ENCODE assay signal across 13 cellular contexts in the genomic region with DNA sequence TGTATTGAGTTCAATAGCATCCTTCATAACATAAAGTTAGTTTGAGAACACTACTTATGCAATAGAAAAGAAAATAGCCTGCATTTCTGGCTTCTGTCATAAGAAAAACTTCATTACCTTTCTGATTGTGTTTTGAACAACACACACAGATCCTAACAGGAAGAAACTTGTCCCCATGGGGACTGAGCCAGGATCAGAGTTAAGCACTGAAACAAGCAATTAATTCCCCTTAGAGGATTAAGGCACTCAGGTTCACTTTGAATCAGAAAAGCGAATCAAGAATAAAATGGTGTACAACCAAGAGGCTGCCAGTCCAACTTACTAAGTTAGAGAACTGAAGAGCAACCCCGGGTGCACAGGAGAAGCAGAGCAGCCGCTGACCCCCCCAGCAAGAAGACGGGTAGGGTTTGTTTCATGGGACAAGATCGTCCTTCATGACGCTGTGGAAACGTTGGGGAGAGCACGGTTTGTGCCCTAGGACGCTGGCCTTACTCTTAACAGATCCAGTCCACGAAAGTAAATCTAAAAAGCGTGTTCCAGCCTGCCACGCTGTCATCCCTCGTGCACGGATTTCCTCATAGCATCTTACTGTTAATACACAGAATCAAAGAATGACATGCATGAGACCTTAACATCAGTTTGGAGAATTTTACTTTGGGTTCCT. TPM values are rescaled to one million over a fixed set of nuclear protein-coding genes. Genes with fewer than 3 reads are reported as not detected.
A peak's percentile ranks its signal among the peaks of the same experiment; 100 is the strongest.
DNase-seq lines count a peak whose midpoint lies in the region; ATAC-seq and TF ChIP-seq lines count a peak whose summit lies in the region.
"Had no signal": no experiment of that assay in that cellular context is flagged by ENCODE, and none has a peak within 500 bp of the region (broad histone marks: within the 10 kb centered on the region; RNA-seq: fewer than 3 reads in every experiment).

No MANE protein-coding gene starts in this region.

- no peak for TF ChIP-seq CTCF in endothelial cell (IDR thresholded peaks at IDR 0.05; ENCODE audit: unreplicated experiment)

- H3K4me1 Mint-ChIP-seq in endothelial cell (ENCODE audit: unreplicated experiment): peaks cover 27% of the 10 kb centered on the region
- H3K4me1 Mint-ChIP-seq in activated naive CD8-positive, alpha-beta T cell treated with anti-CD3 and anti-CD28 coated beads, Interleukin-2, amount 50 U/mL, for 24 hours: peaks cover 29% of the 10 kb centered on the region

- H3K36me3 Mint-ChIP-seq in endothelial cell (ENCODE audit: low read depth, unreplicated experiment): no peaks in the 10 kb centered on the region
- H3K36me3 Mint-ChIP-seq in activated naive CD8-positive, alpha-beta T cell treated with anti-CD3 and anti-CD28 coated beads, Interleukin-2, amount 50 U/mL, for 24 hours (ENCODE audit: low read depth): no peaks in the 10 kb centered on the region

- H3K4me3 Mint-ChIP-seq in endothelial cell (ENCODE audit: unreplicated experiment): no peak overlapping the region
- H3K4me3 Mint-ChIP-seq in activated naive CD8-positive, alpha-beta T cell treated with anti-CD3 and anti-CD28 coated beads, Interleukin-2, amount 50 U/mL, for 24 hours: no peak overlapping the region
- H3K4me3 Mint-ChIP-seq: stimulated activated naive B cell treated with anti-CD40 and anti-IgM and Interleukin-4, amounts not matched to agents 10 μg/mL and 1 μg/mL and 100 μg/mL, for 72 hours had no signal

- peak overlapping the region; percentile 25 for H3K27ac Mint-ChIP-seq in endothelial cell (ENCODE audit: unreplicated experiment)
- no peak overlapping the region for H3K27ac Mint-ChIP-seq in activated naive CD8-positive, alpha-beta T cell treated with anti-CD3 and anti-CD28 coated beads, Interleukin-2, amount 50 U/mL, for 24 hours
- H3K27ac Mint-ChIP-seq: stimulated activated naive B cell treated with anti-CD40 and anti-IgM and Interleukin-4, amounts not matched to agents 10 μg/mL and 1 μg/mL and 100 μg/mL, for 72 hours had no signal

- H3K27me3 Mint-ChIP-seq in endothelial cell (ENCODE audit: unreplicated experiment): no peaks in the 10 kb centered on the region
- no peaks in the 10 kb centered on the region for H3K27me3 Mint-ChIP-seq in activated naive CD8-positive, alpha-beta T cell treated with anti-CD3 and anti-CD28 coated beads, Interleukin-2, amount 50 U/mL, for 24 hours
- H3K27me3 Mint-ChIP-seq: stimulated activated naive B cell treated with anti-CD40 and anti-IgM and Interleukin-4, amounts not matched to agents 10 μg/mL and 1 μg/mL and 100 μg/mL, for 72 hours had no signal

- DNase-seq in DMS79 treated with DMSO at 0.1 percent for 48 hours (lab: John Stamatoyannopoulos, UW) (peak; percentile 85), NCI-H2171 (lab: John Stamatoyannopoulos, UW) (peak; percentile 30), endothelial cell (ENCODE audit: low spot score) (no peak), sciatic nerve (ENCODE audit: low spot score) (peak; percentile 32), activated gamma-delta T cell (lab: John Stamatoyannopoulos, UW) (no peak)
- DNase-seq in activated naive CD8-positive, alpha-beta T cell treated with anti-CD3 and anti-CD28 coated beads, Interleukin-2, amount 50 U/mL, for 24 hours: no peak
- DNase-seq: activated CD4-positive, alpha-beta T cell treated with anti-CD3 and anti-CD28 coated beads for 4 hours; activated gamma-delta T cell treated with Interleukin-2 at 50 U/mL for 16 hours; Calu3; nucleus accumbens; stimulated activated naive B cell treated with anti-CD40 and anti-IgM and Interleukin-4, amounts not matched to agents 10 μg/mL and 1 μg/mL and 100 μg/mL, for 72 hours had no signal

- no peaks in the 10 kb centered on the region for H3K9me3 Mint-ChIP-seq in endothelial cell (ENCODE audit: unreplicated experiment)
- no peaks in the 10 kb centered on the region for H3K9me3 Mint-ChIP-seq in activated naive CD8-positive, alpha-beta T cell treated with anti-CD3 and anti-CD28 coated beads, Interleukin-2, amount 50 U/mL, for 24 hours
- H3K9me3 Mint-ChIP-seq: stimulated activated naive B cell treated with anti-CD40 and anti-IgM and Interleukin-4, amounts not matched to agents 10 μg/mL and 1 μg/mL and 100 μg/mL, for 72 hours had no signal

- intact Hi-C loops in sciatic nerve (cut with DNase I): no loop called here

- ATAC-seq in sciatic nerve (no peak), HG02642 (IDR thresholded peaks at IDR 0.05; ENCODE audit: poor library complexity, unreplicated experiment) (no peak)
- ATAC-seq in activated naive CD8-positive, alpha-beta T cell treated with anti-CD3 and anti-CD28 coated beads, Interleukin-2, amount 50 U/mL, for 24 hours: no peak
- ATAC-seq: Right ventricle myocardium inferior had no signal

RNA-seq across cellular contexts. Expression of a gene that starts 46.6 kb away (rescaled TPM):
- total RNA-seq in endothelial cell (ENCODE audit: unreplicated experiment) (7.0 TPM), sciatic nerve (5.2 TPM)

Comparison
In these comparisons a context has a peak if more than half of its experiments do, and no peak if none do; other contexts are left out.
1. DNase-seq: peak in DMS79 treated with DMSO at 0.1 percent for 48 hours (single experiment), NCI-H2171 (single experiment) and sciatic nerve (single experiment); none in endothelial cell (single experiment), activated gamma-delta T cell (single experiment) and activated naive CD8-positive, alpha-beta T cell treated with anti-CD3 and anti-CD28 coated beads, Interleukin-2, amount 50 U/mL, for 24 hours (single experiment).